Comparison of ENCODE assay signal across 20 cellular contexts in the genomic region with DNA sequence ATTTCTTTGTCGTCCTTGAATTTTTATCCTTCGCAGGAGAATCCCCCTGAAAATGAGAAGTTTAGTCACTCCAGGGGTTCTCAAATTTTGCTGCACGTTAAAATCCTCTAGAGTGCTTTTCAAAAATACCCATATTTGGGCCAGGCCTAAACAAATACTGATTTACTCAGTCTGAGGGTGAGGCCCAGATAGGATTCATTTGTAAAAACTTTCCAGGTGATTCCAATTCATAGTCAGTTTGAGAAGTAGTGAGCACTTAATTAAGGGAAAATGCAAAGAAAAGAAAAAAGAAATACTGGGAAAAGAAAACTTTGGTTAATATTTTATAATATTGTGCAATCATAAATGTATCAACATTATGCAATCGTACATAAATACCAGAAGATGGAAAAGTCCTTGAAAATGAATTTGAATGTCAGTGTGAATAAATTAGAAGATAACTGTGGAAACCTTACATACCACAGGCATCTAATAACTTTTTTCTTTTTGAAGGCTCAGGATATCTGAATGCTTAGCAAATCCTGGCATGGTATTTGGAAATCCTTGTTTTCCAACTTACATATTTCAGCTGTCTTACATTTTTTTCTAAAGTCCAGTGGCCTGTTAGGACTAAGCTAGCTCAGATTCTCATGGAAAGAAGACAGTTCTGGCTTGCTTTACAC.
DNase-seq lines count a peak whose midpoint lies in the region; ATAC-seq, FAIRE-seq and TF ChIP-seq lines count a peak whose summit lies in the region.
"Had no signal": no experiment of that assay in that cellular context is flagged by ENCODE, and none has a peak within 500 bp of the region (broad histone marks: within the 10 kb centered on the region; RNA-seq: fewer than 3 reads in every experiment).

No MANE protein-coding gene starts in this region.

- H3K23ac ChIP-seq in H1 (ENCODE audit: insufficient read length) (no peak overlapping the region), mesenchymal stem cell (ENCODE audit: low read length in 2 of 2) (no peak overlapping the region)

- no peak for TF ChIP-seq POLR2A in H1 (IDR thresholded peaks at IDR 0.05; ENCODE audit: control extremely low read depth in 1 of 2, low read depth in 2 of 2, low read length in 2 of 2)

- H2BK20ac ChIP-seq in H1 (ENCODE audit: low read length) = no peak overlapping the region

- peak overlapping the region; percentile 79 for H3K27ac ChIP-seq in ACC112 (ENCODE audit: low read depth, low read length)
- H3K27ac ChIP-seq in H1 (ENCODE audit: low read depth, low read length) = no peak overlapping the region
- peak overlapping the region; percentile 90 for H3K27ac ChIP-seq in mesenchymal stem cell (ENCODE audit: low read length, poor library complexity, severe bottlenecking)

- peak; percentile 43 for DNase-seq in M059J (ENCODE audit: low read depth)
- no peak for DNase-seq in H1 (ENCODE audit: low read depth in 1 of 2, low spot score in 2 of 2)
- peak; percentile 15 for DNase-seq in mesenchymal stem cell
- no peak for DNase-seq in NCI-H2227 treated with DMSO at 0.1 percent for 48 hours (lab: John Stamatoyannopoulos, UW)
- DNase-seq in NOMO-1 treated with dmso at 0.1 percent for 144 hours (lab: John Stamatoyannopoulos, UW; ENCODE audit: unreplicated experiment) = no peak
- DNase-seq: activated CD8-positive, alpha-beta memory T cell treated with anti-CD3 and anti-CD28 coated beads for 24 hours; DMS79; foreskin melanocyte; NCI-H1105 treated with DMSO at 0.1 percent for 48 hours; NCI-H510A; transverse colon had no signal

- H2BK15ac ChIP-seq in H1 (ENCODE audit: low read length) = no peak overlapping the region
- H2BK15ac ChIP-seq in mesenchymal stem cell (ENCODE audit: low read depth, poor library complexity, severe bottlenecking) = no peak overlapping the region

- H4K8ac ChIP-seq in H1 (ENCODE audit: extremely low read depth, insufficient read depth, low read length) = no peak overlapping the region
- H4K8ac ChIP-seq in mesenchymal stem cell (ENCODE audit: low read length) = no peak overlapping the region

- H3K4me2 ChIP-seq in H1 (ENCODE audit: insufficient read depth in 1 of 2, low read depth in 2 of 2, low read length in 2 of 2) = no peak overlapping the region
- H3K4me2 ChIP-seq in mesenchymal stem cell (ENCODE audit: low read length, poor library complexity, severe bottlenecking) = no peak overlapping the region

- TF ChIP-seq CTCF in H1 (IDR thresholded peaks at IDR 0.05; ENCODE audit: control extremely low read depth in 1 of 3, insufficient read depth in 1 of 3, low read depth in 1 of 3, low read length in 3 of 3) = no peak

- H3K79me1 ChIP-seq in H1 (ENCODE audit: low read depth, low read length) (no peaks in the 10 kb centered on the region), mesenchymal stem cell (replicated peaks; ENCODE audit: low read length, poor library complexity, severe bottlenecking) (no peaks in the 10 kb centered on the region)

- no peaks in the 10 kb centered on the region for H3K23me2 ChIP-seq in H1 (ENCODE audit: low read depth, low read length)

- H3K36me3 ChIP-seq in ACC112 (ENCODE audit: insufficient read depth, low read length) (no peaks in the 10 kb centered on the region), H1 (ENCODE audit: control insufficient read depth in 2 of 4, insufficient read depth in 4 of 4, low read length in 3 of 4) (no peaks in the 10 kb centered on the region), mesenchymal stem cell (ENCODE audit: control insufficient read depth in 1 of 2, insufficient read depth in 2 of 2, low read depth in 1 of 2, low read length in 2 of 2) (no peaks in the 10 kb centered on the region)
- H3K36me3 ChIP-seq: transverse colon had no signal

- peaks cover 37% of the 10 kb centered on the region for H3K4me1 ChIP-seq in ACC112 (ENCODE audit: control insufficient read depth, insufficient read depth, low read length, unreplicated experiment)
- peaks cover 0 to 4% (median 0%) of the 10 kb centered on the region in 4 experiments; a peak in 3 of 7 replicates for H3K4me1 ChIP-seq in H1 (replicated peaks in 1 of 4; ENCODE audit: control insufficient read depth in 3 of 4, insufficient read depth in 4 of 4, low read length in 3 of 4)
- H3K4me1 ChIP-seq in mesenchymal stem cell (ENCODE audit: control insufficient read depth, insufficient read depth, low read depth, low read length) = peaks cover 17% of the 10 kb centered on the region
- H3K4me1 ChIP-seq: transverse colon had no signal

- H2AK5ac ChIP-seq in H1 (ENCODE audit: low read depth, low read length) (0 out of 2 replicates have a peak overlapping the region, but pooled peaks have one; percentile 10), mesenchymal stem cell (ENCODE audit: low read length, severe bottlenecking) (peak overlapping the region; percentile 53)

- H2BK5ac ChIP-seq in H1 (ENCODE audit: low read depth, low read length) = no peak overlapping the region
- peak overlapping the region; percentile 78 for H2BK5ac ChIP-seq in mesenchymal stem cell (ENCODE audit: low read depth, low read length, poor library complexity, severe bottlenecking)

- peak overlapping the region; percentile 85 for H2BK120ac ChIP-seq in H1 (replicated peaks; ENCODE audit: low read depth, low read length)
- H2BK120ac ChIP-seq in mesenchymal stem cell (ENCODE audit: low read depth, low read length) = no peak overlapping the region

- FAIRE-seq in H1 (lab: Jason Lieb, UNC) = no peak
- FAIRE-seq: colon, GM19239, H54, keratinocyte, TTC549 had no signal

- ATAC-seq in HG03045 (IDR thresholded peaks at IDR 0.05; ENCODE audit: unreplicated experiment) = no peak
- no peak for ATAC-seq in HG03469 (IDR thresholded peaks at IDR 0.05; ENCODE audit: unreplicated experiment)
- ATAC-seq: natural killer cell treated with Interleukin-12 subunit alpha and Interleukin-12 subunit beta and Interleukin-15 and Interleukin-18, amount 100 ng/mL, for 72 hours had no signal

- peak overlapping the region; percentile 51 for H4K5ac ChIP-seq in H1 (ENCODE audit: insufficient read length, low read depth, low read length)

- H3K9me3 ChIP-seq in H1 (ENCODE audit: insufficient read depth in 2 of 2, low read depth in 1 of 2, low read length in 1 of 2) (no peaks in the 10 kb centered on the region), mesenchymal stem cell (ENCODE audit: control insufficient read depth, low read length) (no peaks in the 10 kb centered on the region)
- H3K9me3 ChIP-seq: transverse colon had no signal

- 74% methylated on average over 4 of the region's 4 CpGs; no CpG with 5 or more reads in 1 of the 2 experiments for WGBS in H1 (ENCODE audit: extremely low coverage in 1 of 2, insufficient coverage in 1 of 2, insufficient read length in 1 of 2, insufficient replicate concordance in 2 of 2, low coverage in 1 of 2, low lambda C conversion rate in 2 of 2, missing lambda C conversion rate in 1 of 2), 2 experiments
- 61% methylated on average over 3 of the region's 4 CpGs for WGBS in mesenchymal stem cell

- H3K18ac ChIP-seq in H1 (ENCODE audit: extremely low read depth, low read length) = no peak overlapping the region
- H3K18ac ChIP-seq in mesenchymal stem cell (ENCODE audit: low read depth in 1 of 2, low read length in 2 of 2) = no peak overlapping the region

- no peak for TF ChIP-seq EP300 in H1 (IDR thresholded peaks at IDR 0.05; ENCODE audit: borderline replicate concordance in 1 of 2, low read depth in 2 of 2, low read length in 2 of 2)

- H3K14ac ChIP-seq in H1 (ENCODE audit: insufficient read length) (no peak overlapping the region), mesenchymal stem cell (ENCODE audit: low read length in 2 of 2) (no peak overlapping the region)

- H4K91ac ChIP-seq in H1 (replicated peaks; ENCODE audit: insufficient read length, low read length) = no peak overlapping the region
- H4K91ac ChIP-seq in mesenchymal stem cell (ENCODE audit: low read length) = no peak overlapping the region

- CTCF ChIA-PET in H1 (lab: Charles Lee; ENCODE audit: partially characterized antibody) = interaction anchor here (0.5 kb wide), 1 partner anchor 115 kb away, joined by 3 read pairs; no protein-coding TSS in a partner anchor

- TF ChIP-seq RAD21 in H1 (IDR thresholded peaks at IDR 0.05 in 1 of 2, conservative IDR thresholded peaks at IDR 0.05 in 1 of 2; ENCODE audit: low read depth in 2 of 2, low read length in 2 of 2) = no peak

- H3K56ac ChIP-seq in H1 (replicated peaks; ENCODE audit: insufficient read length, low read depth, low read length) = no peak overlapping the region

- POLR2A ChIA-PET in H1 (lab: Charles Lee; ENCODE audit: partially characterized antibody) = interaction anchor here (0.7 kb wide), 1 partner anchor 135 kb away, joined by 3 read pairs; no protein-coding TSS in a partner anchor

- H3K9ac ChIP-seq in H1 (replicated peaks in 1 of 4; ENCODE audit: extremely low read depth in 1 of 4, low read depth in 3 of 4, low read length in 3 of 4) (no peak overlapping the region), mesenchymal stem cell (ENCODE audit: low read length) (peak overlapping the region; percentile 29)

- H3K27me3 ChIP-seq in ACC112 (ENCODE audit: insufficient read depth, low read length) = no peaks in the 10 kb centered on the region
- no peaks in the 10 kb centered on the region for H3K27me3 ChIP-seq in H1 (replicated peaks in 1 of 4; ENCODE audit: control insufficient read depth in 3 of 4, extremely low read depth in 1 of 4, insufficient read depth in 3 of 4, low read length in 3 of 4)
- H3K27me3 ChIP-seq in mesenchymal stem cell (ENCODE audit: control insufficient read depth in 1 of 2, insufficient read depth in 1 of 2, low read length in 2 of 2) = no peaks in the 10 kb centered on the region
- H3K27me3 ChIP-seq: transverse colon had no signal

- H3K79me2 ChIP-seq in ACC112 (ENCODE audit: control insufficient read depth, insufficient read depth, low read length, unreplicated experiment) (no peaks in the 10 kb centered on the region), H1 (ENCODE audit: control insufficient read depth in 1 of 2, insufficient read depth in 2 of 2, low read length in 2 of 2) (no peaks in the 10 kb centered on the region)

- peak overlapping the region; percentile 22; the same call in 1 of the 2 replicates for H3K4me3 ChIP-seq in ACC112 (ENCODE audit: low read depth, low read length)
- no peak overlapping the region for H3K4me3 ChIP-seq in H1 (ENCODE audit: extremely low read depth in 1 of 4, insufficient read depth in 2 of 4, low read depth in 3 of 4, low read length in 4 of 4)
- no peak overlapping the region for H3K4me3 ChIP-seq in mesenchymal stem cell (ENCODE audit: insufficient read depth in 1 of 2, low read depth in 1 of 2, low read length in 2 of 2)
- H3K4me3 ChIP-seq: transverse colon had no signal

- peak overlapping the region; percentile 61 for H2AFZ ChIP-seq in ACC112 (ENCODE audit: low read length, unreplicated experiment)
- no peak overlapping the region for H2AFZ ChIP-seq in H1 (ENCODE audit: low read length)
- no peak overlapping the region for H2AFZ ChIP-seq in mesenchymal stem cell (ENCODE audit: low read depth, low read length)

- H4K20me1 ChIP-seq in H1 (replicated peaks in 1 of 2; ENCODE audit: control insufficient read depth in 1 of 2, insufficient read depth in 2 of 2, low read length in 2 of 2) = no peaks in the 10 kb centered on the region

- H3K4ac ChIP-seq in H1 (replicated peaks; ENCODE audit: insufficient read length, low read depth, low read length) = no peak overlapping the region
- no peak overlapping the region for H3K4ac ChIP-seq in mesenchymal stem cell (ENCODE audit: low read depth in 1 of 2, low read length in 2 of 2)

- H2BK12ac ChIP-seq in H1 (ENCODE audit: low read depth, low read length) (no peak overlapping the region), mesenchymal stem cell (ENCODE audit: low read length in 2 of 2) (no peak overlapping the region)

Comparison
In these comparisons a context has a peak if more than half of its experiments do, and no peak if none do; other contexts are left out.
1. DNase-seq: peak in M059J (single experiment) and mesenchymal stem cell (single experiment); none in H1 (0 of 2), NCI-H2227 treated with DMSO at 0.1 percent for 48 hours (single experiment) and NOMO-1 treated with dmso at 0.1 percent for 144 hours (single experiment).